23 cellular contexts compared by ENCODE assay signal in the genomic region with DNA sequence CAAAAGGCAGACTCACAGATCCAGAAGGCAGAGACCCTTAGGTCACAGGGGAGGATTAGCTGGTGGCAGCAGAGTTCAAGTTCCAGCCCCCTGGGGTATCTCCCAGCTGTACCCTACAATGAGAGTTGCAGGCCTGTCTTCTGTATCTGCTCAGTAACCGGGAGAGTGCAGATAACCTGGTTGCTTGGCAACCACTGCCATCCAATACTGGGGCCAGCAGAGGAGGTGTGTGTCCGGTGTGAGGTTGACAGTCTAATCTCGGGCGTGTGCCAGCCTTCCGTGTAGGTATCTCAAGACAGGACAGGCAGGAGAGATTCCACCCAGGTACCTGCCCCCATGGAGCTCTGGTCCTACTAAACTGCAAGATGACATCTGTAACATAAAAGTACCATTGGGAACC. TPM values are rescaled to one million over a fixed set of nuclear protein-coding genes. Genes with fewer than 3 reads are reported as not detected.
DNase-seq lines count a peak whose midpoint lies in the region; ATAC-seq and TF ChIP-seq lines count a peak whose summit lies in the region.
"Had no signal": no experiment of that assay in that cellular context is flagged by ENCODE, and none has a peak within 500 bp of the region (broad histone marks: within the 10 kb centered on the region; RNA-seq: fewer than 3 reads in every experiment).

No MANE protein-coding gene starts in this region.

- H2AFZ ChIP-seq in SK-N-SH (ENCODE audit: low read depth) = no peak overlapping the region

- H3K79me2 ChIP-seq in SK-N-SH (ENCODE audit: insufficient read depth) = no peaks in the 10 kb centered on the region

- intact Hi-C loops in heart right ventricle (cut with DNase I) = no loop called here

- no peaks in the 10 kb centered on the region for H3K9me3 ChIP-seq in SK-N-SH
- peaks cover 0 to 11% (median 0%) of the 10 kb centered on the region in 11 donors for H3K9me3 ChIP-seq in heart right ventricle
- H3K9me3 ChIP-seq: psoas muscle, uterus had no signal

- no peaks in the 10 kb centered on the region for H3K36me3 ChIP-seq in SK-N-SH (replicated peaks in 1 of 2; ENCODE audit: control insufficient read depth in 1 of 2, insufficient read depth in 2 of 2, low read length in 1 of 2)
- H3K36me3 ChIP-seq in heart right ventricle = peaks cover 0 to 6% (median 0%) of the 10 kb centered on the region in 9 donors
- no peaks in the 10 kb centered on the region for H3K36me3 ChIP-seq in H7 (replicated peaks; ENCODE audit: control insufficient read depth, insufficient read depth, low read length)
- H3K36me3 ChIP-seq: uterus had no signal

- DNase-seq in SK-N-SH = peak; percentile 66
- peak; percentile 17 for DNase-seq in NCI-H748 treated with DMSO at 0.1 percent for 48 hours (lab: John Stamatoyannopoulos, UW)
- no peak for DNase-seq in heart right ventricle
- no peak for DNase-seq in natural killer cell treated with Interleukin-12 subunit alpha and Interleukin-12 subunit beta and Interleukin-15 and Interleukin-18, amount 100 ng/mL, for 72 hours (ENCODE audit: low spot score)
- DNase-seq in HK-2 (ENCODE audit: unreplicated experiment) = no peak
- DNase-seq in H7 = no peak
- no peak for DNase-seq in hippocampal formation (lab: John Stamatoyannopoulos, UW)
- DNase-seq: activated CD4-positive, alpha-beta T cell treated with anti-CD3 and anti-CD28 coated beads, Interleukin-2, amount 50 U/mL, for 48 hours; activated naive CD4-positive, alpha-beta T cell treated with anti-CD3 and anti-CD28 coated beads, Interleukin-2, amount 10 ng/mL, durations not matched to agents 7 days and 5 days; activated T-cell treated with anti-CD3 and anti-CD28 coated beads, Interleukin-2, amount 50 U/mL, for 24 hours; anterior cingulate cortex; endodermal cell; HCEC 1CT; head of caudate nucleus; NCI-H1694; NCI-H510A treated with DMSO at 0.1 percent for 48 hours; OCI-M1; psoas muscle; SIG-M5; uterus had no signal

- ATAC-seq in SK-N-SH treated with all-trans-retinoic acid at 6 μM for 48 hours (no peak), heart right ventricle (peak in 6 of 8 donors; percentile 57 to 78 (median 63))
- ATAC-seq in natural killer cell treated with Interleukin-12 subunit alpha and Interleukin-12 subunit beta and Interleukin-15 and Interleukin-18, amount 100 ng/mL, for 72 hours = no peak

- H4K20me1 ChIP-seq in SK-N-SH (ENCODE audit: insufficient read depth) = no peaks in the 10 kb centered on the region

- H3K4me1 ChIP-seq in SK-N-SH (ENCODE audit: control insufficient read depth in 1 of 2, insufficient read depth in 2 of 2, low read depth in 1 of 2, low read length in 1 of 2) = peaks cover 0 to 14% of the 10 kb centered on the region in 2 experiments; a peak in 1 of 4 replicates
- peaks cover 5 to 60% (median 26%) of the 10 kb centered on the region in 9 donors for H3K4me1 ChIP-seq in heart right ventricle
- H3K4me1 ChIP-seq: uterus had no signal

- no peak overlapping the region for H3K4me3 Mint-ChIP-seq in natural killer cell treated with Interleukin-12 subunit alpha and Interleukin-12 subunit beta and Interleukin-15 and Interleukin-18, amount 100 ng/mL, for 72 hours
- H3K4me3 Mint-ChIP-seq: activated naive CD4-positive, alpha-beta T cell treated with anti-CD3 and anti-CD28 coated beads, Interleukin-2, amount 10 ng/mL, durations not matched to agents 7 days and 5 days; activated T-cell treated with anti-CD3 and anti-CD28 coated beads, Interleukin-2, amount 50 U/mL, for 24 hours; CD14-positive monocyte; endodermal cell; T-helper 1 cell treated with Interleukin-12 subunit alpha and Interleukin-12 subunit beta and Interleukin-4 antibody, amounts not matched to agents 30 μg/mL and 1 μg/mL, for 36 hours had no signal

- peaks cover 44 to 62% of the 10 kb centered on the region in 2 donors for H3K4me1 Mint-ChIP-seq in natural killer cell treated with Interleukin-12 subunit alpha and Interleukin-12 subunit beta and Interleukin-15 and Interleukin-18, amount 100 ng/mL, for 72 hours (ENCODE audit: low read depth in 2 of 2)

- H3K27ac Mint-ChIP-seq in natural killer cell treated with Interleukin-12 subunit alpha and Interleukin-12 subunit beta and Interleukin-15 and Interleukin-18, amount 100 ng/mL, for 72 hours = peak overlapping the region; percentile 25 to 88
- H3K27ac Mint-ChIP-seq: activated naive CD4-positive, alpha-beta T cell treated with anti-CD3 and anti-CD28 coated beads, Interleukin-2, amount 10 ng/mL, durations not matched to agents 7 days and 5 days; activated T-cell treated with anti-CD3 and anti-CD28 coated beads, Interleukin-2, amount 50 U/mL, for 24 hours; endodermal cell; T-helper 1 cell treated with Interleukin-12 subunit alpha and Interleukin-12 subunit beta and Interleukin-4 antibody, amounts not matched to agents 30 μg/mL and 1 μg/mL, for 36 hours had no signal

- H3K4me3 ChIP-seq in SK-N-SH (ENCODE audit: low read depth in 2 of 2, low read length in 1 of 2) (no peak overlapping the region), heart right ventricle (no peak overlapping the region), H7 (ENCODE audit: insufficient read depth, low read depth, low read length) (no peak overlapping the region)
- H3K4me3 ChIP-seq: psoas muscle, uterus had no signal

- no peak for TF ChIP-seq RAD21 in SK-N-SH (IDR thresholded peaks at IDR 0.05; ENCODE audit: low read length)

- TF ChIP-seq CTCF in SK-N-SH (IDR thresholded peaks at IDR 0.05) = no peak
- TF ChIP-seq CTCF in heart right ventricle (IDR thresholded peaks at IDR 0.05) = no peak

- H3K27me3 ChIP-seq in SK-N-SH (ENCODE audit: insufficient read depth) (no peaks in the 10 kb centered on the region), heart right ventricle (no peaks in the 10 kb centered on the region), H7 (ENCODE audit: control insufficient read depth, insufficient read depth, low read length) (no peaks in the 10 kb centered on the region)
- H3K27me3 ChIP-seq: uterus had no signal

- H3K9me2 ChIP-seq in SK-N-SH = no peaks in the 10 kb centered on the region

- WGBS in SK-N-SH (ENCODE audit: low lambda C conversion rate) = 84% methylated on average over 5 of the region's 5 CpGs
- WGBS in heart right ventricle, 2 donors = 61 to 65% methylated on average over 5 of the region's 5 CpGs

- H3K27ac ChIP-seq in SK-N-SH (ENCODE audit: low read depth in 2 of 2, low read length in 1 of 2) (no peak overlapping the region), heart right ventricle (peak overlapping the region in 1 of 10 donors; percentile 30)
- H3K27ac ChIP-seq: psoas muscle, uterus had no signal

- CTCF ChIA-PET in SK-N-SH (lab: Yijun Ruan, JAX) = no interaction called here

- no peak overlapping the region for H3K4me2 ChIP-seq in SK-N-SH

- no peaks in the 10 kb centered on the region for H3F3A ChIP-seq in SK-N-SH (replicated peaks; ENCODE audit: insufficient read depth)

- no peaks in the 10 kb centered on the region for H3K9me3 Mint-ChIP-seq in natural killer cell treated with Interleukin-12 subunit alpha and Interleukin-12 subunit beta and Interleukin-15 and Interleukin-18, amount 100 ng/mL, for 72 hours
- H3K9me3 Mint-ChIP-seq: activated naive CD4-positive, alpha-beta T cell treated with anti-CD3 and anti-CD28 coated beads, Interleukin-2, amount 10 ng/mL, durations not matched to agents 7 days and 5 days had no signal

- no peaks in the 10 kb centered on the region for H3K27me3 Mint-ChIP-seq in natural killer cell treated with Interleukin-12 subunit alpha and Interleukin-12 subunit beta and Interleukin-15 and Interleukin-18, amount 100 ng/mL, for 72 hours
- H3K27me3 Mint-ChIP-seq: activated T-cell treated with anti-CD3 and anti-CD28 coated beads, Interleukin-2, amount 50 U/mL, for 24 hours had no signal

- TF ChIP-seq EP300 in SK-N-SH (IDR thresholded peaks at IDR 0.05; ENCODE audit: borderline replicate concordance in 1 of 2, low read depth in 1 of 2, low read length in 1 of 2) = no peak

- no peak overlapping the region for H3K9ac ChIP-seq in SK-N-SH

- POLR2A ChIA-PET in SK-N-SH (lab: Yijun Ruan, JAX) = no interaction called here

- no peaks in the 10 kb centered on the region for H3K36me3 Mint-ChIP-seq in natural killer cell treated with Interleukin-12 subunit alpha and Interleukin-12 subunit beta and Interleukin-15 and Interleukin-18, amount 100 ng/mL, for 72 hours

TF ChIP-seq in SK-N-SH, 30 proteins besides CTCF, POLR2A, EP300 and RAD21:
- TF ChIP-seq RCOR1 (IDR thresholded peaks at IDR 0.05; ENCODE audit: low read length) = no peak
- TF ChIP-seq GATA2 (CRISPR knock-in tag; IDR thresholded peaks at IDR 0.05) = peak; percentile 40

TF ChIP-seq in SK-N-SH treated with all-trans-retinoic acid at 6 μM for 48 hours, 23 proteins besides CTCF, POLR2A, EP300 and RAD21:
- TF ChIP-seq GLIS3 (CRISPR knock-in tag; IDR thresholded peaks at IDR 0.05) = no peak

RNA-seq across cellular contexts. Expression of a gene that starts 56.6 kb away (rescaled TPM):
- 25.2 and 27.5 TPM in 2 replicates for polyA plus RNA-seq in SK-N-SH (2012; rRNA removed)
- 27.7 and 30.3 TPM in 2 replicates for polyA plus RNA-seq in SK-N-SH (2012; cell fraction: cytosol; rRNA removed)
- polyA plus RNA-seq in SK-N-SH (2012; cell fraction: nucleus; rRNA removed) = 22.8 and 24.5 TPM in 2 replicates
- 10 to 100 TPM; 21.7 to 42.6 (median 28.6) TPM for total RNA-seq in heart right ventricle
- 10 to 100 TPM; 17.3 to 19.3 TPM for polyA plus RNA-seq in heart right ventricle
- 10 to 100 TPM; 21.8 to 23.4 TPM for total RNA-seq in natural killer cell treated with Interleukin-12 subunit alpha and Interleukin-12 subunit beta and Interleukin-15 and Interleukin-18, amount 100 ng/mL, for 72 hours
- 35.2 and 42.1 TPM in 2 replicates for total RNA-seq in H7 (2014; rRNA removed; shearing (Covaris generic))

Comparison
In these comparisons a context has a peak if more than half of its experiments do, and no peak if none do; other contexts are left out.
1. DNase-seq: peak in SK-N-SH (single experiment) and NCI-H748 treated with DMSO at 0.1 percent for 48 hours (single experiment); none in heart right ventricle (0 of 2), natural killer cell treated with Interleukin-12 subunit alpha and Interleukin-12 subunit beta and Interleukin-15 and Interleukin-18, amount 100 ng/mL, for 72 hours (single experiment), HK-2 (single experiment), H7 (single experiment) and hippocampal formation (0 of 2).
2. ATAC-seq: peak in heart right ventricle (6 of 8); none in SK-N-SH treated with all-trans-retinoic acid at 6 μM for 48 hours (single experiment) and natural killer cell treated with Interleukin-12 subunit alpha and Interleukin-12 subunit beta and Interleukin-15 and Interleukin-18, amount 100 ng/mL, for 72 hours (0 of 2).